Comparison of ENCODE assay signal across 9 cellular contexts in the genomic region with DNA sequence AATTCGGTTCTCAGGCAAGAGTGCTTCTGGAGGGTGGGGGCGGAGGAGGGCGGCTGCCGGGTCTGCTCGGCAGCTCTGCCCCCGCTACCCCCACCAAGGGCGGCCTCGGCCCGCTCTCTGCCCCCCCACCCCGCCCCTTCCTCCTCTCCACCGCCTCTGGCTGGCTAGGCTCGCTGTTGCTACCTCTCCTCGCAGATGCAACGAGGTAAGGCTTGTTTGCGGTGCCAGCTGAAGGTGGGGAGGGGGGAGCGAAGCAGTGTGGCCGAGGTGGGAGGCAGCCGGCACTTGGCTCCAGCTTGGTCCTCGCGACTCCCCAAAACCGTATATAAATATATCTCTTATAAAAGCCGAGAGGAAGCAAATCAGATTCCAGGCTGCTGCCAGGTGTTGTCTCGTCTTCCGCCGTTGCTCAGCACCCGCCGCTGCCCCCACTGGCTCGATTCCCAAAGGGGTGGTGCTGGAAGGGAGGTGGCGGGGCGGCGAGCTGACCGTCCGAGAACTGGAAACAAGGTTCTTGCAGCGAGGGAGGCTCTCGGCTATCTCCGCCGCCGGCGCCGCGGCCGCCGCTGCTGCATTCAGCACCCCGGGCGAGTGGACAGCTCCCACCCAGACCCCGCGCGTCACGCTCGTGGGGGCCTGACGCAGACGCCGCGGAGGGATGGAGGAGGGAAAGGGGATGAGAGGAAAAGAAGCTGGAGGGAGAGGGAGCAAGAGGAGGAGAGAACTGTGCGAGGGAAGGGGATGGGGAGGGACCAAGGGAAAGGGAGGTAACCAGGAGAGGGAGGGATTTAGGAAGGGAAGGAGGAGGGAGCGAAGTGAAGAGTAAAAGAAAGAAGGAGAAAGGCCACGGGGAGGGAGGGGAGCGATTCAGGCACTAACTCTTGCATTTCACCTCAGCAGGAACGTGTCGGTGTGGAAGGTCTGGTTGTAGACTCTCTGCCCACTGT. TPM values are rescaled to one million over a fixed set of nuclear protein-coding genes. Genes with fewer than 3 reads are reported as not detected.
A peak's percentile ranks its signal among the peaks of the same experiment; 100 is the strongest.
DNase-seq lines count a peak whose midpoint lies in the region; ATAC-seq, FAIRE-seq and TF ChIP-seq lines count a peak whose summit lies in the region.
"Had no signal": no experiment of that assay in that cellular context is flagged by ENCODE, and none has a peak within 500 bp of the region (broad histone marks: within the 10 kb centered on the region; RNA-seq: fewer than 3 reads in every experiment).

MARCHF4 (minus strand) TSS at position 728 of the 947 bp plus-strand sequence. CDS start 2,223 bp downstream, outside the sequence.

- no peaks in the 10 kb centered on the region for H4K20me1 ChIP-seq in H1 (replicated peaks in 1 of 2; ENCODE audit: control insufficient read depth in 1 of 2, insufficient read depth in 2 of 2, low read length in 2 of 2)

- no peak within 1 kb of the TSS for H2BK120ac ChIP-seq in H1 (replicated peaks; ENCODE audit: low read depth, low read length)

- intact Hi-C loops in lower lobe of right lung (cut with DNase I): no loop called here

- H3K4me1 ChIP-seq in H1 (replicated peaks in 1 of 4; ENCODE audit: control insufficient read depth in 3 of 4, insufficient read depth in 4 of 4, low read length in 3 of 4) (peaks cover 4 to 10% (median 5%) of the 10 kb centered on the region in 4 experiments; a peak in 5 of 7 replicates), lower lobe of right lung (peaks cover 19% of the 10 kb centered on the region)

- POLR2A ChIA-PET in H1 (lab: Charles Lee; ENCODE audit: partially characterized antibody): interaction anchor here (0.9 to 1.8 kb wide), 10 partner anchors 9 to 151 kb away, joined by 3 to 5 read pairs (median 4); partner anchors contain the start of gene RPL37A

- no peaks in the 10 kb centered on the region for H3K79me1 ChIP-seq in H1 (ENCODE audit: low read depth, low read length)

- DNase-seq in NCI-H1436 (lab: John Stamatoyannopoulos, UW): peak; percentile 33
- no peak for DNase-seq in NCI-H1436 treated with DMSO at 0.1 percent for 48 hours (lab: John Stamatoyannopoulos, UW)
- DNase-seq in NCI-H446 treated with DMSO at 0.1 percent for 48 hours (lab: John Stamatoyannopoulos, UW): peak; percentile 46
- peak; percentile 71 for DNase-seq in activated CD8-positive, alpha-beta memory T cell treated with anti-CD3 and anti-CD28 coated beads, Interleukin-2, amount 50 U/mL, for 4 hours
- peak; percentile 34 to 97 for DNase-seq in H1 (ENCODE audit: low read depth in 1 of 2, low spot score in 2 of 2)
- peak; percentile 65 for DNase-seq in lower lobe of right lung
- peak in 2 of 3 experiments; percentile 28 to 63 for DNase-seq in stimulated activated CD4-positive, alpha-beta T cell treated with anti-CD3 and anti-CD28 coated beads, TNF-alpha, amount 100 ng/mL, for 24 hours (ENCODE audit: low read depth in 3 of 3)
- DNase-seq in RKO (ENCODE audit: low spot score): no peak

- no peak for TF ChIP-seq POLR2A in H1 (IDR thresholded peaks at IDR 0.05; ENCODE audit: control extremely low read depth in 1 of 2, low read depth in 2 of 2, low read length in 2 of 2)

- H2AFZ ChIP-seq in H1 (ENCODE audit: low read length): 0 out of 2 replicates have a peak within 1 kb of the TSS, but pooled peaks have one; percentile 5

- H3K23me2 ChIP-seq in H1 (ENCODE audit: low read depth, low read length): peaks cover 17% of the 10 kb centered on the region; the same call in 1 of the 2 replicates

- peak; percentile 82 to 94 for ATAC-seq in lower lobe of right lung

- H2BK5ac ChIP-seq in H1 (ENCODE audit: low read depth, low read length): no peak within 1 kb of the TSS; the same call in 1 of the 2 replicates

- no peak within 1 kb of the TSS for H4K5ac ChIP-seq in H1 (ENCODE audit: insufficient read length, low read depth, low read length)

- no peak within 1 kb of the TSS for H2BK20ac ChIP-seq in H1 (ENCODE audit: low read length)

- H4K8ac ChIP-seq in H1 (ENCODE audit: extremely low read depth, insufficient read depth, low read length): 0 out of 2 replicates have a peak within 1 kb of the TSS, but pooled peaks have one; percentile 7

- H3K9ac ChIP-seq in H1 (replicated peaks in 1 of 4; ENCODE audit: extremely low read depth in 1 of 4, low read depth in 3 of 4, low read length in 3 of 4): peak within 1 kb of the TSS in 2 of 4 experiments; percentile 11 to 13; a peak in 3 of 7 replicates

- TF ChIP-seq CTCF in H1 (IDR thresholded peaks at IDR 0.05; ENCODE audit: control extremely low read depth in 1 of 3, insufficient read depth in 1 of 3, low read depth in 1 of 3, low read length in 3 of 3): no peak
- no peak for TF ChIP-seq CTCF in lower lobe of right lung (IDR thresholded peaks at IDR 0.05)

- no peak within 1 kb of the TSS for H2BK15ac ChIP-seq in H1 (ENCODE audit: low read length)

- no peaks in the 10 kb centered on the region for H3K79me2 ChIP-seq in H1 (ENCODE audit: control insufficient read depth in 1 of 2, insufficient read depth in 2 of 2, low read length in 2 of 2)

- H2AK5ac ChIP-seq in H1 (ENCODE audit: low read depth, low read length): no peak within 1 kb of the TSS

- TF ChIP-seq EP300 in H1 (IDR thresholded peaks at IDR 0.05; ENCODE audit: borderline replicate concordance in 1 of 2, low read depth in 2 of 2, low read length in 2 of 2): peak in 1 of 2 experiments; percentile 83; a peak in 1 of 3 replicates

- WGBS in H1 (ENCODE audit: extremely low coverage in 1 of 2, insufficient coverage in 1 of 2, insufficient read length in 1 of 2, insufficient replicate concordance in 2 of 2, low coverage in 1 of 2, low lambda C conversion rate in 2 of 2, missing lambda C conversion rate in 1 of 2), 2 experiments: 1% methylated on average over 39 of the region's 60 CpGs; no CpG with 5 or more reads in 1 of the 2 experiments

- H3K27me3 ChIP-seq in H1 (replicated peaks in 1 of 4; ENCODE audit: control insufficient read depth in 3 of 4, extremely low read depth in 1 of 4, insufficient read depth in 3 of 4, low read length in 3 of 4): peaks cover 0 to 9% (median 0%) of the 10 kb centered on the region in 4 experiments; a peak in 4 of 7 replicates
- peaks cover 57% of the 10 kb centered on the region for H3K27me3 ChIP-seq in lower lobe of right lung (ENCODE audit: low read depth)

- H3K14ac ChIP-seq in H1 (ENCODE audit: insufficient read length): no peak within 1 kb of the TSS

- no peak within 1 kb of the TSS for H3K18ac ChIP-seq in H1 (ENCODE audit: extremely low read depth, low read length)

- no peak within 1 kb of the TSS for H3K56ac ChIP-seq in H1 (replicated peaks; ENCODE audit: insufficient read length, low read depth, low read length)

- TF ChIP-seq RAD21 in H1 (IDR thresholded peaks at IDR 0.05 in 1 of 2, conservative IDR thresholded peaks at IDR 0.05 in 1 of 2; ENCODE audit: low read depth in 2 of 2, low read length in 2 of 2): peak; percentile 23 to 35; a peak in 3 of 4 replicates

- H3K27ac ChIP-seq in H1 (ENCODE audit: low read depth, low read length) (no peak within 1 kb of the TSS), lower lobe of right lung (no peak within 1 kb of the TSS)

- H2BK12ac ChIP-seq in H1 (ENCODE audit: low read depth, low read length): no peak within 1 kb of the TSS

- H3K9me3 ChIP-seq in H1 (ENCODE audit: insufficient read depth in 2 of 2, low read depth in 1 of 2, low read length in 1 of 2): no peaks in the 10 kb centered on the region
- no peaks in the 10 kb centered on the region for H3K9me3 ChIP-seq in lower lobe of right lung

- no peak within 1 kb of the TSS for H4K91ac ChIP-seq in H1 (replicated peaks; ENCODE audit: insufficient read length, low read length)

- H3K23ac ChIP-seq in H1 (ENCODE audit: insufficient read length): no peak within 1 kb of the TSS

- H3K36me3 ChIP-seq in H1 (ENCODE audit: control insufficient read depth in 2 of 4, insufficient read depth in 4 of 4, low read length in 3 of 4) (no peaks in the 10 kb centered on the region), lower lobe of right lung (no peaks in the 10 kb centered on the region)

- no peak within 1 kb of the TSS for H3K4ac ChIP-seq in H1 (replicated peaks; ENCODE audit: insufficient read length, low read depth, low read length)

- FAIRE-seq in H1 (lab: Jason Lieb, UNC): no peak
- FAIRE-seq: A204.1 had no signal

- H3K4me3 ChIP-seq in H1 (ENCODE audit: extremely low read depth in 1 of 4, insufficient read depth in 2 of 4, low read depth in 3 of 4, low read length in 4 of 4) (peak within 1 kb of the TSS; percentile 66 to 74 (median 71)), lower lobe of right lung (peak within 1 kb of the TSS; percentile 23)

- H3K4me2 ChIP-seq in H1 (ENCODE audit: insufficient read depth in 1 of 2, low read depth in 2 of 2, low read length in 2 of 2): peak within 1 kb of the TSS; percentile 77 to 96

- CTCF ChIA-PET in H1 (lab: Charles Lee; ENCODE audit: partially characterized antibody): interaction anchor here (0.7 to 3.9 kb wide), 11 partner anchors 18 to 147 kb away, joined by 3 to 24 read pairs (median 3); no protein-coding TSS in a partner anchor

TF ChIP-seq in H1, 55 proteins besides CTCF, POLR2A, EP300 and RAD21 (continues in another document):
- no peak for TF ChIP-seq CHD1 (IDR thresholded peaks at IDR 0.05; ENCODE audit: low read depth, low read length)
- TF ChIP-seq CREB1 (IDR thresholded peaks at IDR 0.05): peak; percentile 94
- no peak for TF ChIP-seq SIRT6 (IDR thresholded peaks at IDR 0.05; ENCODE audit: low read length)
- TF ChIP-seq EGR1 (IDR thresholded peaks at IDR 0.05; ENCODE audit: borderline replicate concordance, low read depth, low read length): peak; percentile 94
- no peak for TF ChIP-seq JUN (IDR thresholded peaks at IDR 0.05; ENCODE audit: low read depth, low read length)
- TF ChIP-seq RBBP5 (IDR thresholded peaks at IDR 0.05; ENCODE audit: borderline replicate concordance, low read depth, low read length): peak; percentile 97

RNA-seq across cellular contexts. Expression of gene MARCHF4, which starts in this region (rescaled TPM):
- total RNA-seq in H1 (2021; fragmentation: NEBNext Ultra II Directional; extraction: Animal tissue kit (Norgen Biotek cat#: 25700)): 2.9 TPM in 2 replicates
- polyA plus RNA-seq in H1 (2011; rRNA removed): 1.8 and 1.9 TPM in 2 replicates
- 1.4 TPM for polyA plus RNA-seq in H1 (2011; cell fraction: cytosol; rRNA removed)
- 1.1 TPM for polyA plus RNA-seq in H1 (2011; cell fraction: nucleus; rRNA removed)
- polyA plus RNA-seq in H1 (2012, experiment 1 of 2): 2.7 to 3.5 TPM (median 3.1 TPM) in 4 replicates
- 3.1 TPM for polyA plus RNA-seq in H1 (2012, experiment 2 of 2)
- polyA plus RNA-seq in H1 (2013, experiment 1 of 2): 1.7 TPM
- polyA plus RNA-seq in H1 (2013, experiment 2 of 2): 1.7 TPM
- 1.3 TPM in 2 replicates for polyA minus RNA-seq in H1 (2011; rRNA and poly(A)+ RNA removed)
- 0.73 TPM for polyA minus RNA-seq in H1 (2011; cell fraction: cytosol; rRNA and poly(A)+ RNA removed)
- 1.6 TPM for polyA minus RNA-seq in H1 (2011; cell fraction: nucleus; rRNA and poly(A)+ RNA removed)
- total RNA-seq in lower lobe of right lung: 0.12 TPM

Comparison
In these comparisons a context has a peak if more than half of its experiments do, and no peak if none do; other contexts are left out.
1. DNase-seq: peak in NCI-H1436 (single experiment), NCI-H446 treated with DMSO at 0.1 percent for 48 hours (single experiment), activated CD8-positive, alpha-beta memory T cell treated with anti-CD3 and anti-CD28 coated beads, Interleukin-2, amount 50 U/mL, for 4 hours (single experiment), H1 (2 of 2) and stimulated activated CD4-positive, alpha-beta T cell treated with anti-CD3 and anti-CD28 coated beads, TNF-alpha, amount 100 ng/mL, for 24 hours (2 of 3); none in NCI-H1436 treated with DMSO at 0.1 percent for 48 hours (single experiment) and RKO (single experiment).
2. Peak in DNase-seq, ATAC-seq and H3K4me3 ChIP-seq in lower lobe of right lung; RNA of the gene not detected or under 1 TPM.